Comparison of ENCODE assay signal across 14 cellular contexts in genomic region chr1:205279986-205280385, GRCh38. TPM values are rescaled to one million over a fixed set of nuclear protein-coding genes. Genes with fewer than 3 reads are reported as not detected.
DNase-seq lines count a peak whose midpoint lies in the region; TF ChIP-seq lines count a peak whose summit lies in the region.
"Had no signal": no experiment of that assay in that cellular context is flagged by ENCODE, and none has a peak within 500 bp of the region (broad histone marks: within the 10 kb centered on the region; RNA-seq: fewer than 3 reads in every experiment).

No MANE protein-coding gene starts in this region.

- WGBS in trophoblast cell (ENCODE audit: extremely low coverage, insufficient coverage, insufficient read length) = no CpG with 5 or more reads among the region's 3 CpGs
- 83 to 88% methylated on average over 3 of the region's 3 CpGs for WGBS in thyroid gland, 2 donors

- no peak overlapping the region for H3K4me3 ChIP-seq in MM.1S (ENCODE audit: low read length)
- no peak overlapping the region for H3K4me3 ChIP-seq in trophoblast cell (ENCODE audit: low read depth, low read length)
- H3K4me3 ChIP-seq in thyroid gland (replicated peaks in 1 of 3) = no peak overlapping the region
- H3K4me3 ChIP-seq: smooth muscle cell, tibial nerve had no signal

- H4K8ac ChIP-seq in trophoblast cell (ENCODE audit: low read depth, low read length) = peak overlapping the region; percentile 19

- intact Hi-C loops in thyroid gland (cut with DNase I) = no loop called here

- CTCF ChIA-PET in activated CD4-positive, alpha-beta T cell treated with anti-CD3 and anti-CD28 coated beads, Interleukin-2, amount 10 ng/mL, durations not matched to agents 7 days and 5 days (lab: Charles Lee) = interaction anchor here (0.9 to 23.8 kb wide), 4 partner anchors 7 to 43 kb away, joined by 3 to 560 read pairs (median 14); partner anchors contain the start of gene NUAK2

- H3K4me3 Mint-ChIP-seq in activated CD4-positive, alpha-beta T cell treated with anti-CD3 and anti-CD28 coated beads, Interleukin-2, amount 10 ng/mL, durations not matched to agents 7 days and 5 days = no peak overlapping the region
- H3K4me3 Mint-ChIP-seq in activated naive CD8-positive, alpha-beta T cell treated with anti-CD3 and anti-CD28 coated beads for 36 hours = no peak overlapping the region
- H3K4me3 Mint-ChIP-seq: activated naive CD8-positive, alpha-beta T cell treated with anti-CD3 and anti-CD28 coated beads, Interleukin-2, amount 10 ng/mL, durations not matched to agents 7 days and 5 days had no signal

- H3K4me2 ChIP-seq in MM.1S (ENCODE audit: low read depth, low read length) (peak overlapping the region; percentile 46), trophoblast cell (ENCODE audit: low read length) (no peak overlapping the region)
- H3K4me2 ChIP-seq: smooth muscle cell had no signal

- H3K79me1 ChIP-seq in trophoblast cell (ENCODE audit: low read length) = peaks cover 17% of the 10 kb centered on the region

- H3K9me3 Mint-ChIP-seq in activated CD4-positive, alpha-beta T cell treated with anti-CD3 and anti-CD28 coated beads, Interleukin-2, amount 10 ng/mL, durations not matched to agents 7 days and 5 days = no peaks in the 10 kb centered on the region
- H3K9me3 Mint-ChIP-seq in activated naive CD8-positive, alpha-beta T cell treated with anti-CD3 and anti-CD28 coated beads for 36 hours = no peaks in the 10 kb centered on the region
- H3K9me3 Mint-ChIP-seq: activated naive CD8-positive, alpha-beta T cell treated with anti-CD3 and anti-CD28 coated beads, Interleukin-2, amount 10 ng/mL, durations not matched to agents 7 days and 5 days had no signal

- H3K36me3 Mint-ChIP-seq in activated CD4-positive, alpha-beta T cell treated with anti-CD3 and anti-CD28 coated beads, Interleukin-2, amount 10 ng/mL, durations not matched to agents 7 days and 5 days (ENCODE audit: low read depth) = peaks cover 6% of the 10 kb centered on the region
- no peaks in the 10 kb centered on the region for H3K36me3 Mint-ChIP-seq in activated naive CD8-positive, alpha-beta T cell treated with anti-CD3 and anti-CD28 coated beads for 36 hours
- H3K36me3 Mint-ChIP-seq: activated naive CD8-positive, alpha-beta T cell treated with anti-CD3 and anti-CD28 coated beads, Interleukin-2, amount 10 ng/mL, durations not matched to agents 7 days and 5 days had no signal

- H3K4ac ChIP-seq in trophoblast cell (ENCODE audit: low read depth, low read length) = no peak overlapping the region

- H3K14ac ChIP-seq in trophoblast cell (ENCODE audit: low read length) = peak overlapping the region; percentile 52

- peak overlapping the region; percentile 39; the same call in 1 of the 2 replicates for H3K27ac ChIP-seq in MM.1S (ENCODE audit: low read length)
- H3K27ac ChIP-seq in trophoblast cell (ENCODE audit: low read depth, low read length) = no peak overlapping the region
- H3K27ac ChIP-seq in thyroid gland = peak overlapping the region in 1 of 3 donors; percentile 6
- H3K27ac ChIP-seq: tibial nerve had no signal

- DNase-seq in activated CD4-positive, alpha-beta T cell treated with anti-CD3 and anti-CD28 coated beads, Interleukin-2, amount 10 ng/mL, durations not matched to agents 7 days and 5 days = peak; percentile 64
- no peak for DNase-seq in activated CD4-positive, alpha-beta T cell treated with anti-CD3 and anti-CD28 coated beads, Interleukin-2, amount 50 U/mL, for 1 hour
- DNase-seq in MM.1S = peak; percentile 68
- no peak for DNase-seq in activated naive CD8-positive, alpha-beta T cell treated with anti-CD3 and anti-CD28 coated beads for 36 hours
- no peak for DNase-seq in trophoblast cell
- no peak for DNase-seq in OCI-M1 (lab: John Stamatoyannopoulos, UW)
- DNase-seq in thyroid gland = no peak
- DNase-seq in GM03348 (ENCODE audit: low spot score) = no peak
- DNase-seq: activated naive CD8-positive, alpha-beta T cell treated with anti-CD3 and anti-CD28 coated beads, Interleukin-2, amount 10 ng/mL, durations not matched to agents 7 days and 5 days; Karpas-422; NCI-H187; nucleus accumbens had no signal

- peak overlapping the region; percentile 56 for H2AK5ac ChIP-seq in trophoblast cell (ENCODE audit: low read length)

- H4K91ac ChIP-seq in trophoblast cell (ENCODE audit: low read depth, low read length) = peak overlapping the region; percentile 60

- H3K4me1 Mint-ChIP-seq in activated CD4-positive, alpha-beta T cell treated with anti-CD3 and anti-CD28 coated beads, Interleukin-2, amount 10 ng/mL, durations not matched to agents 7 days and 5 days = peaks cover 67% of the 10 kb centered on the region
- H3K4me1 Mint-ChIP-seq in activated naive CD8-positive, alpha-beta T cell treated with anti-CD3 and anti-CD28 coated beads for 36 hours = peaks cover 60% of the 10 kb centered on the region

- peak overlapping the region; percentile 87 for H3K27ac Mint-ChIP-seq in activated CD4-positive, alpha-beta T cell treated with anti-CD3 and anti-CD28 coated beads, Interleukin-2, amount 10 ng/mL, durations not matched to agents 7 days and 5 days
- H3K27ac Mint-ChIP-seq in activated naive CD8-positive, alpha-beta T cell treated with anti-CD3 and anti-CD28 coated beads for 36 hours = peak overlapping the region; percentile 21
- H3K27ac Mint-ChIP-seq: activated naive CD8-positive, alpha-beta T cell treated with anti-CD3 and anti-CD28 coated beads, Interleukin-2, amount 10 ng/mL, durations not matched to agents 7 days and 5 days had no signal

- H2BK120ac ChIP-seq in trophoblast cell (ENCODE audit: insufficient read depth, low read length, poor library complexity) = peak overlapping the region; percentile 22

- H3F3A ChIP-seq in MM.1S (ENCODE audit: insufficient read depth, low read length) = peaks cover 18% of the 10 kb centered on the region

- H2AFZ ChIP-seq in MM.1S (ENCODE audit: low read length) (no peak overlapping the region), trophoblast cell (ENCODE audit: insufficient read depth, low read length, poor library complexity) (no peak overlapping the region)

- H3K9me3 ChIP-seq in MM.1S (replicated peaks; ENCODE audit: insufficient read depth, low read length) (no peaks in the 10 kb centered on the region), trophoblast cell (ENCODE audit: insufficient read depth, low read depth, low read length) (no peaks in the 10 kb centered on the region), thyroid gland (no peaks in the 10 kb centered on the region)
- H3K9me3 ChIP-seq: tibial nerve had no signal

- H4K12ac ChIP-seq in trophoblast cell (ENCODE audit: low read depth, low read length) = no peak overlapping the region

- POLR2A ChIA-PET in activated CD4-positive, alpha-beta T cell treated with anti-CD3 and anti-CD28 coated beads, Interleukin-2, amount 10 ng/mL, durations not matched to agents 7 days and 5 days (lab: Charles Lee) = no interaction called here

- peak overlapping the region; percentile 74 for H2BK12ac ChIP-seq in trophoblast cell (ENCODE audit: low read length)

- no peaks in the 10 kb centered on the region for H3K36me3 ChIP-seq in MM.1S (replicated peaks; ENCODE audit: insufficient read depth, low read length)
- H3K36me3 ChIP-seq in trophoblast cell (ENCODE audit: control insufficient read depth in 1 of 2, insufficient read depth in 2 of 2, low read length in 2 of 2) = no peaks in the 10 kb centered on the region
- no peaks in the 10 kb centered on the region for H3K36me3 ChIP-seq in thyroid gland
- H3K36me3 ChIP-seq: tibial nerve had no signal

- no peaks in the 10 kb centered on the region for H4K20me1 ChIP-seq in MM.1S (ENCODE audit: insufficient read depth, low read length)

- H3K79me2 ChIP-seq in MM.1S (ENCODE audit: low read length) = no peaks in the 10 kb centered on the region
- H3K79me2 ChIP-seq in trophoblast cell (ENCODE audit: control insufficient read depth, insufficient read depth, low read length, poor library complexity) = peaks cover 7% of the 10 kb centered on the region

- H3K27me3 ChIP-seq in MM.1S (replicated peaks; ENCODE audit: insufficient read depth, low read length) = no peaks in the 10 kb centered on the region
- H3K27me3 ChIP-seq in trophoblast cell (ENCODE audit: insufficient read depth, low read length) = no peaks in the 10 kb centered on the region
- no peaks in the 10 kb centered on the region for H3K27me3 ChIP-seq in thyroid gland
- H3K27me3 ChIP-seq: tibial nerve had no signal

- no peak overlapping the region for H3K18ac ChIP-seq in trophoblast cell (ENCODE audit: low read length)

- H3K9me2 ChIP-seq in MM.1S (replicated peaks; ENCODE audit: insufficient read depth, low read length) = no peaks in the 10 kb centered on the region

- H2BK5ac ChIP-seq in trophoblast cell (ENCODE audit: low read depth, low read length, poor library complexity) = no peak overlapping the region

- H3K9ac ChIP-seq in MM.1S (ENCODE audit: low read length) (no peak overlapping the region), trophoblast cell (ENCODE audit: low read length) (no peak overlapping the region)

- no peak overlapping the region for H3K23ac ChIP-seq in trophoblast cell (ENCODE audit: low read length)

- no peak for TF ChIP-seq POLR2A in thyroid gland (IDR thresholded peaks at IDR 0.05)

- H3K4me1 ChIP-seq in MM.1S (ENCODE audit: low read length) = peaks cover 52% of the 10 kb centered on the region
- H3K4me1 ChIP-seq in trophoblast cell (ENCODE audit: control insufficient read depth in 1 of 2, insufficient read depth in 2 of 2, low read length in 2 of 2) = peaks cover 12 to 17% of the 10 kb centered on the region in 2 experiments
- peaks cover 32 to 68% of the 10 kb centered on the region in 2 donors for H3K4me1 ChIP-seq in thyroid gland

- peaks cover 9% of the 10 kb centered on the region for H3K27me3 Mint-ChIP-seq in activated CD4-positive, alpha-beta T cell treated with anti-CD3 and anti-CD28 coated beads, Interleukin-2, amount 10 ng/mL, durations not matched to agents 7 days and 5 days
- H3K27me3 Mint-ChIP-seq in activated naive CD8-positive, alpha-beta T cell treated with anti-CD3 and anti-CD28 coated beads for 36 hours = no peaks in the 10 kb centered on the region

- TF ChIP-seq CTCF in MM.1S (IDR thresholded peaks at IDR 0.05; ENCODE audit: low read length) (no peak), thyroid gland (IDR thresholded peaks at IDR 0.05) (no peak)

RNA-seq across cellular contexts. Expression of gene NUAK2, which starts 41.6 kb away (rescaled TPM):
- 10 to 100 TPM; 12.1 to 12.7 TPM for total RNA-seq in activated CD4-positive, alpha-beta T cell treated with anti-CD3 and anti-CD28 coated beads, Interleukin-2, amount 10 ng/mL, durations not matched to agents 7 days and 5 days
- total RNA-seq in activated naive CD8-positive, alpha-beta T cell treated with anti-CD3 and anti-CD28 coated beads for 36 hours = 1 to 10 TPM; 1.7 to 2.0 TPM
- polyA plus RNA-seq in trophoblast cell (2013) = 20.4 and 22.1 TPM in 2 replicates
- 10 to 100 TPM; 16.8 to 41.0 (median 26.8) TPM for total RNA-seq in thyroid gland

RNA-seq across cellular contexts. Expression of gene TMCC2, which starts 52.2 kb away (rescaled TPM):
- under 1 TPM; 0.52 to 0.64 TPM for total RNA-seq in activated CD4-positive, alpha-beta T cell treated with anti-CD3 and anti-CD28 coated beads, Interleukin-2, amount 10 ng/mL, durations not matched to agents 7 days and 5 days
- 10 to 100 TPM; 13.3 to 14.0 TPM for total RNA-seq in activated naive CD8-positive, alpha-beta T cell treated with anti-CD3 and anti-CD28 coated beads for 36 hours
- polyA plus RNA-seq in trophoblast cell (2013) = 2.3 and 2.4 TPM in 2 replicates
- 1 to 10 TPM; 2.3 to 3.6 (median 3.1) TPM for total RNA-seq in thyroid gland

Comparison
In these comparisons a context has a peak if more than half of its experiments do, and no peak if none do; other contexts are left out.
1. DNase-seq: peak in activated CD4-positive, alpha-beta T cell treated with anti-CD3 and anti-CD28 coated beads, Interleukin-2, amount 10 ng/mL, durations not matched to agents 7 days and 5 days (single experiment) and MM.1S (single experiment); none in activated CD4-positive, alpha-beta T cell treated with anti-CD3 and anti-CD28 coated beads, Interleukin-2, amount 50 U/mL, for 1 hour (single experiment), activated naive CD8-positive, alpha-beta T cell treated with anti-CD3 and anti-CD28 coated beads for 36 hours (single experiment), trophoblast cell (0 of 2), OCI-M1 (single experiment), thyroid gland (0 of 2) and GM03348 (single experiment).
2. RNA of gene NUAK2, which starts 41.6 kb away (total RNA-seq): 16.8 to 41.0 TPM in thyroid gland and 12.1 to 12.7 TPM in activated CD4-positive, alpha-beta T cell treated with anti-CD3 and anti-CD28 coated beads, Interleukin-2, amount 10 ng/mL, durations not matched to agents 7 days and 5 days; 1.7 to 2.0 TPM in activated naive CD8-positive, alpha-beta T cell treated with anti-CD3 and anti-CD28 coated beads for 36 hours; every median in the first group is over 4 times any median in the second.